19 cellular contexts compared by ENCODE assay signal in the genomic region with DNA sequence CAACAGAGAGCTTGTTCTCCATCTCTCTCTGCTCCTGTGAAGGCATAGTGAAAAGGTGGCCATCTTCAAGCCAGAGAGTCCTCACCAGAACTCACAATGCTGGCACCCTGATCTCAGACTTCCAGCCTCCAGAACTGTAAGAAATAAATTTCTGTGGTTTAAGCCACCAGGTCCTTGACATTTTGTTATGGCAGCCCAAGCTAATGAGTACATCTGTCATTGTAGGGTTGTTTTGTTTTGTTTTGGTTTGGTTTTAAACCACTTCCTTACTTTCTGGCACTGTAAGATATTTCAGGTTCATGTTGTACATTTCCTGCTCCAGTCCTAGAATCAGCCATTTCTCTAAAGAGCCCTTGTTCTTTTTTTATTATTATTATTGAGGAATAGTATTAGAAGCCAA.
"Had no signal": no experiment of that assay in that cellular context is flagged by ENCODE, and none has a peak within 500 bp of the region (broad histone marks: within the 10 kb centered on the region; RNA-seq: fewer than 3 reads in every experiment).

No MANE protein-coding gene starts in this region.

- H3K27me3 ChIP-seq: body of pancreas, colonic mucosa, esophagus squamous epithelium, hepatocyte, tibial nerve had no signal

- H3K4me3 ChIP-seq: body of pancreas, colonic mucosa, esophagus squamous epithelium, hepatocyte, prostate gland, skin epidermis, tibial nerve had no signal

- H3K9me3 ChIP-seq: body of pancreas, colonic mucosa, esophagus squamous epithelium, prostate gland, tibial nerve had no signal

- DNase-seq: activated CD4-positive, alpha-beta T cell treated with anti-CD3 and anti-CD28 coated beads, Interleukin-2, amount 50 U/mL, for 48 hours; activated CD4-positive, CD25-positive, alpha-beta regulatory T cell treated with anti-CD3 and anti-CD28 coated beads, Interleukin-2, amount 50 U/mL, for 72 hours; activated naive CD4-positive, alpha-beta T cell treated with anti-CD3 and anti-CD28 coated beads, Interleukin-2, amount 50 U/mL, for 16 hours; activated T-cell treated with anti-CD3 and anti-CD28 coated beads, Interleukin-2, amount 50 U/mL, for 24 hours; amniotic stem cell; body of pancreas; caudate nucleus; colonic mucosa; esophagus squamous epithelium; islet precursor cell; right cardiac atrium; stimulated activated CD4-positive, alpha-beta T cell treated with anti-CD3 and anti-CD28 coated beads, Interleukin-15, amount 100 ng/mL, for 24 hours; stimulated activated CD4-positive, alpha-beta T cell treated with anti-CD3 and anti-CD28 coated beads, Interleukin-4, amount 100 ng/mL, for 24 hours; stimulated activated naive CD4-positive, alpha-beta T cell had no signal

- H3K79me2 ChIP-seq: hepatocyte had no signal

- ATAC-seq: body of pancreas, left lobe of liver, right cardiac atrium had no signal

- H2AFZ ChIP-seq: hepatocyte had no signal

- H3K4me1 ChIP-seq: body of pancreas, colonic mucosa, esophagus squamous epithelium, prostate gland, tibial nerve had no signal

- H3K27ac ChIP-seq: body of pancreas, colonic mucosa, esophagus squamous epithelium, hepatocyte, prostate gland, skin epidermis, tibial nerve had no signal

- H3K4me2 ChIP-seq: hepatocyte had no signal

- H3K36me3 ChIP-seq: colonic mucosa, esophagus squamous epithelium, prostate gland, tibial nerve had no signal
